Comparison of ENCODE assay signal across 1 cellular context in genomic region chr5:108238936-108239887, GRCh38.
TF ChIP-seq lines count a peak whose summit lies in the region.

No MANE protein-coding gene starts in this region.

TF ChIP-seq in GM23338, 12 proteins besides CTCF, POLR2A, EP300 and RAD21 (continued from another document):
- TF ChIP-seq ZNF462 (CRISPR knock-in tag; IDR thresholded peaks at IDR 0.05) (no peak), ETS1 (IDR thresholded peaks at IDR 0.05) (no peak)
